8 cellular contexts compared by ENCODE assay signal in genomic region chr11:119361056-119361787, GRCh38. TPM values are rescaled to one million over a fixed set of nuclear protein-coding genes. Genes with fewer than 3 reads are reported as not detected.
DNase-seq lines count a peak whose midpoint lies in the region; TF ChIP-seq lines count a peak whose summit lies in the region.

No MANE protein-coding gene starts in this region.

- POLR2A ChIA-PET in activated CD4-positive, alpha-beta T cell treated with anti-CD3 and anti-CD28 coated beads, Interleukin-2, amount 10 ng/mL, durations not matched to agents 7 days and 5 days (lab: Charles Lee) = interaction anchor here (0.6 kb wide), 2 partner anchors 89 to 145 kb away, joined by 3 to 6 read pairs; no protein-coding TSS in a partner anchor

- H3K36me3 Mint-ChIP-seq in activated CD4-positive, alpha-beta T cell treated with anti-CD3 and anti-CD28 coated beads, Interleukin-2, amount 10 ng/mL, durations not matched to agents 7 days and 5 days (ENCODE audit: low read depth) = peaks cover 2% of the 10 kb centered on the region

- H3K4me1 Mint-ChIP-seq in activated CD4-positive, alpha-beta T cell treated with anti-CD3 and anti-CD28 coated beads, Interleukin-2, amount 10 ng/mL, durations not matched to agents 7 days and 5 days = peaks cover 18% of the 10 kb centered on the region

- peak overlapping the region in 11 of 21 experiments; percentile 4 to 62 (median 32) for H3K27ac ChIP-seq in skin epidermis

- DNase-seq in GM12865 (ENCODE audit: low read depth) (peak; percentile 26), NCI-H1105 (lab: John Stamatoyannopoulos, UW) (peak; percentile 92), hepatic stellate cell (ENCODE audit: low spot score) (peak; percentile 80), dermis blood vessel endothelial cell (no peak), NCI-H146 (lab: John Stamatoyannopoulos, UW) (no peak)
- peak; percentile 71 to 80 for DNase-seq in activated T-cell treated with anti-CD3 and anti-CD28 coated beads, Interleukin-2, amount 50 U/mL, for 48 hours
- DNase-seq in activated CD4-positive, alpha-beta T cell treated with anti-CD3 and anti-CD28 coated beads, Interleukin-2, amount 10 ng/mL, durations not matched to agents 7 days and 5 days = no peak

- CTCF ChIA-PET in activated CD4-positive, alpha-beta T cell treated with anti-CD3 and anti-CD28 coated beads, Interleukin-2, amount 10 ng/mL, durations not matched to agents 7 days and 5 days (lab: Charles Lee) = interaction anchor here (0.8 to 2.2 kb wide), 7 partner anchors 9 to 1554 kb away, joined by 3 to 13 read pairs (median 3); partner anchors contain the start of gene USP2

- H3K27ac Mint-ChIP-seq in activated CD4-positive, alpha-beta T cell treated with anti-CD3 and anti-CD28 coated beads, Interleukin-2, amount 10 ng/mL, durations not matched to agents 7 days and 5 days = no peak overlapping the region

- TF ChIP-seq CTCF in GM12865 (IDR thresholded peaks at IDR 0.05; ENCODE audit: insufficient read depth, low read depth, low read length, missing control alignments) = no peak

- H3K4me3 ChIP-seq in GM12865 (ENCODE audit: low read depth, low read length) (no peak overlapping the region), skin epidermis (peak overlapping the region in 1 of 7 experiments; percentile 7)

- no peaks in the 10 kb centered on the region for H3K9me3 Mint-ChIP-seq in activated CD4-positive, alpha-beta T cell treated with anti-CD3 and anti-CD28 coated beads, Interleukin-2, amount 10 ng/mL, durations not matched to agents 7 days and 5 days

- no peak overlapping the region for H3K4me3 Mint-ChIP-seq in activated CD4-positive, alpha-beta T cell treated with anti-CD3 and anti-CD28 coated beads, Interleukin-2, amount 10 ng/mL, durations not matched to agents 7 days and 5 days

- peaks cover 32% of the 10 kb centered on the region for H3K27me3 Mint-ChIP-seq in activated CD4-positive, alpha-beta T cell treated with anti-CD3 and anti-CD28 coated beads, Interleukin-2, amount 10 ng/mL, durations not matched to agents 7 days and 5 days

RNA-seq across cellular contexts. Expression of gene MFRP, which starts 14.7 kb away (rescaled TPM):
- total RNA-seq in dermis blood vessel endothelial cell = not detected in 2 replicates
- not detected for total RNA-seq in activated CD4-positive, alpha-beta T cell treated with anti-CD3 and anti-CD28 coated beads, Interleukin-2, amount 10 ng/mL, durations not matched to agents 7 days and 5 days

RNA-seq across cellular contexts. Expression of gene USP2, which starts 20.3 kb away (rescaled TPM):
- total RNA-seq in dermis blood vessel endothelial cell = 0.33 and 1.2 TPM in 2 replicates
- total RNA-seq in activated CD4-positive, alpha-beta T cell treated with anti-CD3 and anti-CD28 coated beads, Interleukin-2, amount 10 ng/mL, durations not matched to agents 7 days and 5 days = under 1 TPM; 0.17 to 0.22 TPM

RNA-seq across cellular contexts. Expression of gene C1QTNF5, which starts 20.5 kb away (rescaled TPM):
- total RNA-seq in dermis blood vessel endothelial cell = 60.2 and 127 TPM in 2 replicates
- total RNA-seq in activated CD4-positive, alpha-beta T cell treated with anti-CD3 and anti-CD28 coated beads, Interleukin-2, amount 10 ng/mL, durations not matched to agents 7 days and 5 days = not detected

RNA-seq across cellular contexts. Expression of gene RNF26, which starts 26.9 kb away (rescaled TPM):
- 3.2 and 16.8 TPM in 2 replicates for total RNA-seq in dermis blood vessel endothelial cell
- total RNA-seq in activated CD4-positive, alpha-beta T cell treated with anti-CD3 and anti-CD28 coated beads, Interleukin-2, amount 10 ng/mL, durations not matched to agents 7 days and 5 days = 10 to 100 TPM; 38.3 to 38.8 TPM

RNA-seq across cellular contexts. Expression of gene MCAM, which starts 44.3 kb away (rescaled TPM):
- total RNA-seq in dermis blood vessel endothelial cell = 1,172 and 1,718 TPM in 2 replicates
- total RNA-seq in activated CD4-positive, alpha-beta T cell treated with anti-CD3 and anti-CD28 coated beads, Interleukin-2, amount 10 ng/mL, durations not matched to agents 7 days and 5 days = 1 to 10 TPM; 1.0 to 1.4 TPM

Comparison
In these comparisons a context has a peak if more than half of its experiments do, and no peak if none do; other contexts are left out.
1. DNase-seq: peak in GM12865 (single experiment), NCI-H1105 (single experiment), activated T-cell treated with anti-CD3 and anti-CD28 coated beads, Interleukin-2, amount 50 U/mL, for 48 hours (2 of 2) and hepatic stellate cell (single experiment); none in dermis blood vessel endothelial cell (single experiment), NCI-H146 (single experiment) and activated CD4-positive, alpha-beta T cell treated with anti-CD3 and anti-CD28 coated beads, Interleukin-2, amount 10 ng/mL, durations not matched to agents 7 days and 5 days (single experiment).
2. RNA of gene C1QTNF5, which starts 20.5 kb away (total RNA-seq): 60.2 to 127 TPM in dermis blood vessel endothelial cell; not detected in activated CD4-positive, alpha-beta T cell treated with anti-CD3 and anti-CD28 coated beads, Interleukin-2, amount 10 ng/mL, durations not matched to agents 7 days and 5 days; every median in the first group is over 10 times any median in the second.